ENCODE assay signal across 14 cellular contexts in the genomic region with DNA sequence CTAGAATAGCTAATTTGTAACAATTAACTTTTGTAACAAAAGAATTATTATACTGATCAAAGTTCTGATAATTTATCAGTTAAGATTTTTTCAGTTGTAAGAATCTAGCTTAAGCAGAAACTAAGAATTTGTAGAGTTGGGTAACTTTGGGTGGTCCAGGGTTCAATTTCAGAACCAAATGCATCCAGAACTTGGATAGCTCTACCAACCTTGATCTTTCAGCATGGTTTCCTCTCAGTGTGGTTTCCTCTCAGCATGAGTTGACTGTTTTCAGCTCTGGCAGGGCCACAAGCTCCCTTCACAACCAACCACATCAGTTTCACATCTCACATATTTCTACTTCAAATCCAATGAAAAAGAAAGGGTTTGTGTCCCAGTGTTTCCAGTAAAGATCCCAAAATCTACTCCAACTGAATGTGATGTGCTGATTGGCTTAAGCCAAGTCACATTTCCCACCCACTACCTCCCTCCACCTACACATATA. TPM values are rescaled to one million over a fixed set of nuclear protein-coding genes. Genes with fewer than 3 reads are reported as not detected.
DNase-seq lines count a peak whose midpoint lies in the region; ATAC-seq and TF ChIP-seq lines count a peak whose summit lies in the region.
"Had no signal": no experiment of that assay in that cellular context is flagged by ENCODE, and none has a peak within 500 bp of the region (broad histone marks: within the 10 kb centered on the region; RNA-seq: fewer than 3 reads in every experiment).

No MANE protein-coding gene starts in this region.

- H4K20me1 ChIP-seq in SK-N-SH (ENCODE audit: insufficient read depth): no peaks in the 10 kb centered on the region

- no peak for TF ChIP-seq POLR2A in NB4 (IDR thresholded peaks at IDR 0.05; ENCODE audit: extremely low read depth, insufficient read length)

- CTCF ChIA-PET in CD8-positive, alpha-beta T cell (lab: Charles Lee): interaction anchor here (0.6 to 1.8 kb wide), 5 partner anchors 9 to 220 kb away, joined by 3 to 7 read pairs (median 5); no protein-coding TSS in a partner anchor
- CTCF ChIA-PET in SK-N-SH (lab: Yijun Ruan, JAX): interaction anchor here (0.6 to 13.7 kb wide), 48 partner anchors 8 to 415 kb away, joined by 3 to 314 read pairs (median 4); a partner anchor contains a TSS

- H3K36me3 ChIP-seq in CD8-positive, alpha-beta T cell (ENCODE audit: insufficient read depth, low read length): no peaks in the 10 kb centered on the region
- H3K36me3 ChIP-seq in SK-N-SH (replicated peaks in 1 of 2; ENCODE audit: control insufficient read depth in 1 of 2, insufficient read depth in 2 of 2, low read length in 1 of 2) (peaks cover 0 to under 1% of the 10 kb centered on the region in 2 experiments), mucosa of descending colon (ENCODE audit: low read depth) (no peaks in the 10 kb centered on the region)
- H3K36me3 ChIP-seq: ovary, suprapubic skin had no signal

- peak overlapping the region; percentile 50 for H3K27ac Mint-ChIP-seq in CD8-positive, alpha-beta T cell

- H3K4me1 Mint-ChIP-seq in CD8-positive, alpha-beta T cell (ENCODE audit: low read depth): peaks cover 53% of the 10 kb centered on the region

- H3K9me3 Mint-ChIP-seq in CD8-positive, alpha-beta T cell: peaks cover 9% of the 10 kb centered on the region

- H3K4me2 ChIP-seq in SK-N-SH: no peak overlapping the region

- H3F3A ChIP-seq in SK-N-SH (replicated peaks; ENCODE audit: insufficient read depth): peaks cover 15% of the 10 kb centered on the region

- no peak overlapping the region for H3K27ac ChIP-seq in 22Rv1
- no peak overlapping the region for H3K27ac ChIP-seq in CD8-positive, alpha-beta T cell (ENCODE audit: low read depth, low read length)
- no peak overlapping the region for H3K27ac ChIP-seq in SK-N-SH (ENCODE audit: low read depth in 2 of 2, low read length in 1 of 2)
- H3K27ac ChIP-seq: suprapubic skin had no signal

- peak; percentile 62 for TF ChIP-seq CTCF in 22Rv1 (IDR thresholded peaks at IDR 0.05)
- no peak for TF ChIP-seq CTCF in CD8-positive, alpha-beta T cell (IDR thresholded peaks at IDR 0.05)
- no peak for TF ChIP-seq CTCF in NB4 (IDR thresholded peaks at IDR 0.05; ENCODE audit: low read depth, low read length)
- TF ChIP-seq CTCF in choroid plexus epithelial cell (conservative IDR thresholded peaks at IDR 0.05; ENCODE audit: low read depth, low read length): no peak
- TF ChIP-seq CTCF in SK-N-SH (IDR thresholded peaks at IDR 0.05): no peak
- TF ChIP-seq CTCF in mucosa of descending colon (IDR thresholded peaks at IDR 0.05): no peak

- no peak for DNase-seq in CD8-positive, alpha-beta T cell
- DNase-seq in NB4 (ENCODE audit: low read depth) (peak; percentile 46), choroid plexus epithelial cell (ENCODE audit: low read depth) (peak; percentile 68), SK-N-SH (no peak), mucosa of descending colon (no peak), DMS53 treated with DMSO at 0.1 percent for 48 hours (lab: John Stamatoyannopoulos, UW; ENCODE audit: unreplicated experiment) (no peak)
- DNase-seq: activated T-cell treated with anti-CD3 and anti-CD28 coated beads, Interleukin-2, amount 50 U/mL, for 48 hours; NCI-H187 treated with DMSO at 0.1 percent for 48 hours; NK-92 treated with Interleukin-12 subunit alpha and Interleukin-12 subunit beta, amount 100 ng/mL, for 24 hours had no signal

- no peak for TF ChIP-seq EP300 in SK-N-SH (IDR thresholded peaks at IDR 0.05; ENCODE audit: borderline replicate concordance in 1 of 2, low read depth in 1 of 2, low read length in 1 of 2)

- ATAC-seq in CD8-positive, alpha-beta T cell: no peak
- ATAC-seq in mucosa of descending colon (no peak), GM21723 (IDR thresholded peaks at IDR 0.05; ENCODE audit: unreplicated experiment) (no peak)
- ATAC-seq: left lobe of liver had no signal

- no peaks in the 10 kb centered on the region for H3K9me2 ChIP-seq in SK-N-SH

- H3K79me2 ChIP-seq in SK-N-SH (ENCODE audit: insufficient read depth): peaks cover 10% of the 10 kb centered on the region; the same call in 1 of the 2 replicates

- intact Hi-C loops in CD8-positive, alpha-beta T cell (cut with DNase I, micrococcal nuclease): loop anchor here in 1 of 2 experiments (10.0 kb wide), 1 partner anchor 408 kb away; a partner anchor contains a TSS
- intact Hi-C loops in mucosa of descending colon (cut with DNase I, micrococcal nuclease): loop anchor here in 1 of 2 donors (5.0 kb wide), 1 partner anchor 50 kb away; no protein-coding TSS in a partner anchor

- no peaks in the 10 kb centered on the region for H3K27me3 Mint-ChIP-seq in CD8-positive, alpha-beta T cell (ENCODE audit: low read depth)

- peaks cover 14% of the 10 kb centered on the region for H3K36me3 Mint-ChIP-seq in CD8-positive, alpha-beta T cell

- POLR2A ChIA-PET in CD8-positive, alpha-beta T cell (lab: Charles Lee): no interaction called here
- POLR2A ChIA-PET in SK-N-SH (lab: Yijun Ruan, JAX): no interaction called here

- peaks cover 31% of the 10 kb centered on the region for H3K4me1 ChIP-seq in CD8-positive, alpha-beta T cell (ENCODE audit: insufficient read depth, low read length)
- H3K4me1 ChIP-seq in SK-N-SH (ENCODE audit: control insufficient read depth in 1 of 2, insufficient read depth in 2 of 2, low read depth in 1 of 2, low read length in 1 of 2) (peaks cover 8 to 29% of the 10 kb centered on the region in 2 experiments; a peak in 3 of 4 replicates), mucosa of descending colon (ENCODE audit: low read depth) (peaks cover 17% of the 10 kb centered on the region)

- H3K27me3 ChIP-seq in CD8-positive, alpha-beta T cell (ENCODE audit: insufficient read depth, low read length): no peaks in the 10 kb centered on the region
- H3K27me3 ChIP-seq in SK-N-SH (ENCODE audit: insufficient read depth): no peaks in the 10 kb centered on the region
- H3K27me3 ChIP-seq: ovary, suprapubic skin had no signal

- H3K9me3 ChIP-seq in CD8-positive, alpha-beta T cell (ENCODE audit: low read length): peaks cover 8% of the 10 kb centered on the region
- H3K9me3 ChIP-seq in SK-N-SH: no peaks in the 10 kb centered on the region
- no peaks in the 10 kb centered on the region for H3K9me3 ChIP-seq in mucosa of descending colon
- H3K9me3 ChIP-seq: ovary, suprapubic skin had no signal

- no peak overlapping the region for H3K4me3 ChIP-seq in CD8-positive, alpha-beta T cell (ENCODE audit: low read depth, low read length)
- no peak overlapping the region for H3K4me3 ChIP-seq in NB4 (ENCODE audit: low read depth, low read length)
- no peak overlapping the region for H3K4me3 ChIP-seq in choroid plexus epithelial cell (ENCODE audit: low read depth, low read length)
- no peak overlapping the region for H3K4me3 ChIP-seq in SK-N-SH (ENCODE audit: low read depth in 2 of 2, low read length in 1 of 2)
- H3K4me3 ChIP-seq in mucosa of descending colon: no peak overlapping the region
- H3K4me3 ChIP-seq: ovary, suprapubic skin had no signal

- TF ChIP-seq RAD21 in SK-N-SH (IDR thresholded peaks at IDR 0.05; ENCODE audit: low read length): no peak

- H2AFZ ChIP-seq in SK-N-SH (ENCODE audit: low read depth): no peak overlapping the region

- H3K4me3 Mint-ChIP-seq in CD8-positive, alpha-beta T cell: no peak overlapping the region

- no peak overlapping the region for H3K9ac ChIP-seq in SK-N-SH

TF ChIP-seq in SK-N-SH, 30 proteins besides CTCF, POLR2A, EP300 and RAD21:
- TF ChIP-seq FOXJ3 (CRISPR knock-in tag; IDR thresholded peaks at IDR 0.05) (no peak), POLR2AphosphoS5 (IDR thresholded peaks at IDR 0.05; ENCODE audit: low read depth, low read length) (no peak)
- TF ChIP-seq, protein P1, sequence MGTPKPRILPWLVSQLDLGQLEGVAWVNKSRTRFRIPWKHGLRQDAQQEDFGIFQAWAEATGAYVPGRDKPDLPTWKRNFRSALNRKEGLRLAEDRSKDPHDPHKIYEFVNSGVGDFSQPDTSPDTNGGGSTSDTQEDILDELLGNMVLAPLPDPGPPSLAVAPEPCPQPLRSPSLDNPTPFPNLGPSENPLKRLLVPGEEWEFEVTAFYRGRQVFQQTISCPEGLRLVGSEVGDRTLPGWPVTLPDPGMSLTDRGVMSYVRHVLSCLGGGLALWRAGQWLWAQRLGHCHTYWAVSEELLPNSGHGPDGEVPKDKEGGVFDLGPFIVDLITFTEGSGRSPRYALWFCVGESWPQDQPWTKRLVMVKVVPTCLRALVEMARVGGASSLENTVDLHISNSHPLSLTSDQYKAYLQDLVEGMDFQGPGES (IDR thresholded peaks at IDR 0.05; ENCODE audit: low read depth, low read length): no peak
TF ChIP-seq in SK-N-SH: peak in this region for 0.

RNA-seq across cellular contexts. Expression of a gene that starts 3.3 kb away (rescaled TPM):
- 10 to 100 TPM; 27.7 to 28.9 TPM for total RNA-seq in CD8-positive, alpha-beta T cell
- 31.5 and 44.2 TPM in 2 replicates for polyA plus RNA-seq in SK-N-SH (2012; rRNA removed)
- 37.8 and 39.8 TPM in 2 replicates for polyA plus RNA-seq in SK-N-SH (2012; cell fraction: cytosol; rRNA removed)
- 24.3 and 50.5 TPM in 2 replicates for polyA plus RNA-seq in SK-N-SH (2012; cell fraction: nucleus; rRNA removed)
- 10 to 100 TPM; 31.8 to 51.0 (median 50.8) TPM for total RNA-seq in mucosa of descending colon

RNA-seq across cellular contexts. Expression of a gene that starts 34.7 kb away (rescaled TPM):
- 1 to 10 TPM; 2.3 TPM for total RNA-seq in CD8-positive, alpha-beta T cell
- polyA plus RNA-seq in SK-N-SH (2012; rRNA removed): 119 and 130 TPM in 2 replicates
- 128 and 149 TPM in 2 replicates for polyA plus RNA-seq in SK-N-SH (2012; cell fraction: cytosol; rRNA removed)
- 146 and 161 TPM in 2 replicates for polyA plus RNA-seq in SK-N-SH (2012; cell fraction: nucleus; rRNA removed)
- 100 to 1,000 TPM in 2 of 3 donors, 10 to 100 TPM in 1; 80.6 to 920 (median 253) TPM for total RNA-seq in mucosa of descending colon

Comparison
In these comparisons a context has a peak if more than half of its experiments do, and no peak if none do; other contexts are left out.
1. DNase-seq: peak in NB4 (single experiment) and choroid plexus epithelial cell (single experiment); none in CD8-positive, alpha-beta T cell (0 of 7), SK-N-SH (single experiment), mucosa of descending colon (0 of 3) and DMS53 treated with DMSO at 0.1 percent for 48 hours (single experiment).
2. RNA of a gene that starts 34.7 kb away (total RNA-seq): 80.6 to 920 TPM in mucosa of descending colon; 2.3 TPM in CD8-positive, alpha-beta T cell; every median in the first group is over 10 times any median in the second.